1 cellular context compared by ENCODE assay signal in genomic region chr16:89613101-89613953, GRCh38.
TF ChIP-seq lines count a peak whose summit lies in the region.

TSS of gene DPEP1 (plus strand) at chr16:89613642. CDS start at chr16:89630411, 16,769 bp downstream.

TF ChIP-seq in GM23338, 12 proteins besides CTCF, POLR2A, EP300 and RAD21 (continued from another document):
- no peak for TF ChIP-seq ZNF462 (CRISPR knock-in tag; IDR thresholded peaks at IDR 0.05)
- no peak for TF ChIP-seq ZNF331 (CRISPR knock-in tag; IDR thresholded peaks at IDR 0.05; ENCODE audit: low read depth)
- TF ChIP-seq CREB1 (CRISPR knock-in tag; IDR thresholded peaks at IDR 0.05; ENCODE audit: low read depth): no peak
- no peak for TF ChIP-seq EZH2 (IDR thresholded peaks at IDR 0.05; ENCODE audit: low read depth, unreplicated experiment)
- TF ChIP-seq STAT1 (IDR thresholded peaks at IDR 0.05; ENCODE audit: unreplicated experiment): no peak
